ENCODE assay signal across 12 cellular contexts in the genomic region with DNA sequence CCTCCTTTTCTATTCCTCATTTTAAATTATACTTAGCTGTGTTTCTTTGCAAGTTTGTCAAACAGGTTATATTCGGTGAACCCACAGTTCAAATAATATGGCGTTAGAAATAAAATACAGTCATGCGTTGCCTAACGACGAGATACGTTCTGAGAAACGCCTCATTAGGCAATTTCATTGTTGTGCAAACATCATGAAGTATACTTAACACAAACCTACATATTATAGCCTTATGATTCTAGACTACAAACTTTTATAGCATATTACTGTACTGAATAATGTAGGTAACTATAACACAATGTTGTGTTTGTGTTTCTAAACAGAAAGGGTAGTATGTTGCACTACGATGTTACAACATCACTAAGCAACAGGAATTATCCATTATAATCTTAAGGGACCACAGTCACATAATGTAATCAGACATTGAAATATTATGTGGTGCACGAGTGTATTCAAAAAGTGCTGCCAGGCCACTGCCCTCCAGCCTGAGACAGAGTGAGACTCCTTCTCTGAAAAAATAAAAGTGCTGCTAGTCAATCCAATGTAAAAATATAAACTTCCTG. TPM values are rescaled to one million over a fixed set of nuclear protein-coding genes. Genes with fewer than 3 reads are reported as not detected.
DNase-seq lines count a peak whose midpoint lies in the region; ATAC-seq and TF ChIP-seq lines count a peak whose summit lies in the region.
"Had no signal": no experiment of that assay in that cellular context is flagged by ENCODE, and none has a peak within 500 bp of the region (broad histone marks: within the 10 kb centered on the region; RNA-seq: fewer than 3 reads in every experiment).

No MANE protein-coding gene starts in this region.

- no peak for TF ChIP-seq EP300 in esophagus muscularis mucosa (IDR thresholded peaks at IDR 0.05)

- no peak for TF ChIP-seq POLR2A in esophagus muscularis mucosa (IDR thresholded peaks at IDR 0.05; ENCODE audit: low read depth)
- TF ChIP-seq POLR2A in prostate gland (IDR thresholded peaks at IDR 0.05) = no peak

- no peak for DNase-seq in activated CD4-positive, alpha-beta T cell treated with anti-CD3 and anti-CD28 coated beads, Interleukin-2, amount 10 ng/mL, durations not matched to agents 24 days and 14 days
- DNase-seq in activated CD4-positive, alpha-beta T cell treated with anti-CD3 and anti-CD28 coated beads for 4 hours = no peak
- DNase-seq in NCI-H526 (lab: John Stamatoyannopoulos, UW) (peak; percentile 27 to 60), esophagus muscularis mucosa (ENCODE audit: extremely low spot score) (no peak), prostate gland (ENCODE audit: low spot score) (no peak), RPMI8226 (no peak), left lobe of liver (ENCODE audit: low spot score) (no peak)
- DNase-seq: activated B cell treated with CpG ODN at 0.5 μM for 24 hours; stimulated activated naive CD4-positive, alpha-beta T cell treated with Interleukin-2 at 50 U/mL for 16 hours had no signal

- peaks cover 3% of the 10 kb centered on the region for H3K27me3 Mint-ChIP-seq in activated CD4-positive, alpha-beta T cell treated with anti-CD3 and anti-CD28 coated beads, Interleukin-2, amount 10 ng/mL, durations not matched to agents 24 days and 14 days

- ATAC-seq in left lobe of liver = no peak

- H3K27me3 ChIP-seq in esophagus muscularis mucosa (no peaks in the 10 kb centered on the region), stomach smooth muscle (ENCODE audit: control insufficient read depth in 1 of 2, insufficient read depth in 2 of 2, low read length in 2 of 2) (no peaks in the 10 kb centered on the region), prostate gland (replicated peaks; ENCODE audit: insufficient read depth) (no peaks in the 10 kb centered on the region)

- intact Hi-C loops in activated CD4-positive, alpha-beta T cell treated with anti-CD3 and anti-CD28 coated beads, Interleukin-2, amount 10 ng/mL, durations not matched to agents 24 days and 14 days (cut with micrococcal nuclease) = loop anchor here (5.0 to 10.0 kb wide), 3 partner anchors 64 to 1464 kb away; partner anchors contain the start of genes FKTN and SLC44A1
- intact Hi-C loops in esophagus muscularis mucosa (cut with DNase I) = loop anchor here (10.0 kb wide), 1 partner anchor 654 kb away; the partner anchor contains the start of gene NIPSNAP3A
- intact Hi-C loops in prostate gland (cut with DNase I) = no loop called here

- H3K9me3 ChIP-seq in esophagus muscularis mucosa = no peaks in the 10 kb centered on the region
- no peaks in the 10 kb centered on the region for H3K9me3 ChIP-seq in stomach smooth muscle (ENCODE audit: control insufficient read depth in 2 of 2, low read length in 2 of 2)
- H3K9me3 ChIP-seq in prostate gland = no peaks in the 10 kb centered on the region

- H3K4me3 ChIP-seq in esophagus muscularis mucosa (peak overlapping the region; percentile 31 to 90 (median 46)), stomach smooth muscle (ENCODE audit: low read length in 2 of 2) (peak overlapping the region; percentile 64 to 91), prostate gland (no peak overlapping the region)
- H3K4me3 ChIP-seq: lung had no signal

- peaks cover 22 to 55% (median 47%) of the 10 kb centered on the region in 4 donors for H3K4me1 ChIP-seq in esophagus muscularis mucosa
- H3K4me1 ChIP-seq in stomach smooth muscle (ENCODE audit: control insufficient read depth, insufficient read depth, low read length) = peaks cover 19% of the 10 kb centered on the region
- H3K4me1 ChIP-seq in prostate gland (replicated peaks) = no peaks in the 10 kb centered on the region

- peaks cover 2% of the 10 kb centered on the region for H3K36me3 Mint-ChIP-seq in activated CD4-positive, alpha-beta T cell treated with anti-CD3 and anti-CD28 coated beads, Interleukin-2, amount 10 ng/mL, durations not matched to agents 24 days and 14 days (ENCODE audit: low read depth)

- no peak overlapping the region for H3K27ac Mint-ChIP-seq in activated CD4-positive, alpha-beta T cell treated with anti-CD3 and anti-CD28 coated beads, Interleukin-2, amount 10 ng/mL, durations not matched to agents 24 days and 14 days
- H3K27ac Mint-ChIP-seq: activated B cell treated with CpG ODN at 0.5 μM for 24 hours; activated naive CD4-positive, alpha-beta T cell treated with anti-CD3 and anti-CD28 coated beads for 36 hours had no signal

- H3K36me3 ChIP-seq in esophagus muscularis mucosa (no peaks in the 10 kb centered on the region), stomach smooth muscle (ENCODE audit: control insufficient read depth in 2 of 2, insufficient read depth in 2 of 2, low read length in 2 of 2) (no peaks in the 10 kb centered on the region), prostate gland (no peaks in the 10 kb centered on the region)

- TF ChIP-seq CTCF in esophagus muscularis mucosa (IDR thresholded peaks at IDR 0.05) (no peak), prostate gland (IDR thresholded peaks at IDR 0.05) (no peak)

- WGBS in esophagus muscularis mucosa = 62% methylated on average over 9 of the region's 9 CpGs
- WGBS in prostate gland = 49% methylated on average over 9 of the region's 9 CpGs

- H3K9me3 Mint-ChIP-seq in activated CD4-positive, alpha-beta T cell treated with anti-CD3 and anti-CD28 coated beads, Interleukin-2, amount 10 ng/mL, durations not matched to agents 24 days and 14 days = peaks cover 6% of the 10 kb centered on the region
- H3K9me3 Mint-ChIP-seq: activated B cell treated with CpG ODN at 0.5 μM for 24 hours; activated naive CD4-positive, alpha-beta T cell treated with anti-CD3 and anti-CD28 coated beads for 36 hours had no signal

- peaks cover 25% of the 10 kb centered on the region for H3K4me1 Mint-ChIP-seq in activated CD4-positive, alpha-beta T cell treated with anti-CD3 and anti-CD28 coated beads, Interleukin-2, amount 10 ng/mL, durations not matched to agents 24 days and 14 days

- peak overlapping the region; percentile 38 to 72 for H3K9ac ChIP-seq in stomach smooth muscle (ENCODE audit: low read length in 2 of 2)

- H3K27ac ChIP-seq in esophagus muscularis mucosa (replicated peaks in 1 of 4) (peak overlapping the region; percentile 90 to 94 (median 93)), stomach smooth muscle (ENCODE audit: low read length) (peak overlapping the region; percentile 92), prostate gland (no peak overlapping the region)

- H3K4me3 Mint-ChIP-seq in activated CD4-positive, alpha-beta T cell treated with anti-CD3 and anti-CD28 coated beads, Interleukin-2, amount 10 ng/mL, durations not matched to agents 24 days and 14 days = peak overlapping the region; percentile 98
- H3K4me3 Mint-ChIP-seq: activated B cell treated with CpG ODN at 0.5 μM for 24 hours; activated naive CD4-positive, alpha-beta T cell treated with anti-CD3 and anti-CD28 coated beads for 36 hours had no signal

RNA-seq across cellular contexts. Expression of gene SMC2, which starts 3.0 kb away (rescaled TPM):
- total RNA-seq in activated CD4-positive, alpha-beta T cell treated with anti-CD3 and anti-CD28 coated beads, Interleukin-2, amount 10 ng/mL, durations not matched to agents 24 days and 14 days = 57.2 and 60.8 TPM in 2 replicates
- total RNA-seq in esophagus muscularis mucosa = 10 to 100 TPM in 2 of 4 donors, 1 to 10 TPM in 2; 9.8 to 11.5 (median 10.1) TPM
- 10 to 100 TPM in 1 of 2 donors, 1 to 10 TPM in 1; 7.9 to 11.0 TPM for total RNA-seq in prostate gland
- total RNA-seq in left lobe of liver = 2.9 TPM

Comparison
In these comparisons a context has a peak if more than half of its experiments do, and no peak if none do; other contexts are left out.
1. DNase-seq: peak in NCI-H526 (2 of 2); none in activated CD4-positive, alpha-beta T cell treated with anti-CD3 and anti-CD28 coated beads, Interleukin-2, amount 10 ng/mL, durations not matched to agents 24 days and 14 days (single experiment), activated CD4-positive, alpha-beta T cell treated with anti-CD3 and anti-CD28 coated beads for 4 hours (0 of 2), esophagus muscularis mucosa (single experiment), prostate gland (single experiment), RPMI8226 (single experiment) and left lobe of liver (single experiment).
2. H3K27ac ChIP-seq: peak in esophagus muscularis mucosa (4 of 4) and stomach smooth muscle (single experiment); none in prostate gland (0 of 2).
3. H3K4me3 ChIP-seq: peak in esophagus muscularis mucosa (4 of 4) and stomach smooth muscle (2 of 2); none in prostate gland (0 of 2).